20 cellular contexts compared by ENCODE assay signal in genomic region chr6:43490523-43490939, GRCh38. TPM values are rescaled to one million over a fixed set of nuclear protein-coding genes. Genes with fewer than 3 reads are reported as not detected.
A peak's percentile ranks its signal among the peaks of the same experiment; 100 is the strongest.
DNase-seq lines count a peak whose midpoint lies in the region; ATAC-seq, FAIRE-seq and TF ChIP-seq lines count a peak whose summit lies in the region.
"Had no signal": no experiment of that assay in that cellular context is flagged by ENCODE, and none has a peak within 500 bp of the region (broad histone marks: within the 10 kb centered on the region; RNA-seq: fewer than 3 reads in every experiment).

No MANE protein-coding gene starts in this region.

- DNase-seq in H7 (peak; percentile 26), fibroblast of pulmonary artery (ENCODE audit: low read depth) (peak; percentile 51), small intestine (peak; percentile 74), NCI-H510A treated with DMSO at 0.1 percent for 48 hours (lab: John Stamatoyannopoulos, UW) (no peak), trophoblast cell (no peak)
- DNase-seq: Calu3; CD8-positive, alpha-beta T cell; IMR-90; MG63; NCI-H1048; NCI-H1436; NCI-H1930; NCI-H226; NCI-H524 treated with DMSO at 0.1 percent for 48 hours; PC-3 had no signal

- no peak for FAIRE-seq in small intestine (lab: Jason Lieb, UNC)
- FAIRE-seq: A549, GM12892, H54 had no signal

- no peak overlapping the region for H2BK5ac ChIP-seq in trophoblast cell (ENCODE audit: low read depth, low read length, poor library complexity)

- peaks cover 10 to 26% (median 21%) of the 10 kb centered on the region in 4 donors for H3K4me1 ChIP-seq in liver (ENCODE audit: control insufficient read depth in 4 of 4, insufficient read depth in 4 of 4, low read length in 3 of 4)
- H3K4me1 ChIP-seq in small intestine (ENCODE audit: control insufficient read depth in 2 of 2, insufficient read depth in 1 of 2, low read depth in 1 of 2, low read length in 1 of 2), result peaks cover 13 to 27% of the 10 kb centered on the region in 2 donors
- peaks cover 33 to 40% of the 10 kb centered on the region in 2 experiments for H3K4me1 ChIP-seq in trophoblast cell (ENCODE audit: control insufficient read depth in 1 of 2, insufficient read depth in 2 of 2, low read length in 2 of 2)

- no peak overlapping the region for H3K18ac ChIP-seq in trophoblast cell (ENCODE audit: low read length)

- no peak for ATAC-seq in GM18502 (IDR thresholded peaks at IDR 0.05; ENCODE audit: poor library complexity, unreplicated experiment)
- ATAC-seq: A549; CD8-positive, alpha-beta T cell; PC-3 had no signal

- no peak overlapping the region for H3K4me2 ChIP-seq in trophoblast cell (ENCODE audit: low read length)
- H3K4me2 ChIP-seq: A549 had no signal

- no peak overlapping the region for H4K91ac ChIP-seq in trophoblast cell (ENCODE audit: low read depth, low read length)

- no peak overlapping the region for H4K8ac ChIP-seq in trophoblast cell (ENCODE audit: low read depth, low read length)

- H3K14ac ChIP-seq in trophoblast cell (ENCODE audit: low read length), result no peak overlapping the region

- no peak overlapping the region for H3K23ac ChIP-seq in trophoblast cell (ENCODE audit: low read length)

- H3K4ac ChIP-seq in trophoblast cell (ENCODE audit: low read depth, low read length), result no peak overlapping the region

- H2BK12ac ChIP-seq in trophoblast cell (ENCODE audit: low read length), result no peak overlapping the region

- no peak for TF ChIP-seq RAD21 in liver (IDR thresholded peaks at IDR 0.05)

- H3K79me1 ChIP-seq in trophoblast cell (ENCODE audit: low read length), result peaks cover 6% of the 10 kb centered on the region

- WGBS in liver, result 29% methylated on average over 6 of the region's 6 CpGs
- 33 to 56% (median 34%) methylated on average over 6 of the region's 6 CpGs for WGBS in small intestine, 3 donors
- WGBS in trophoblast cell (ENCODE audit: extremely low coverage, insufficient coverage, insufficient read length), result no CpG with 5 or more reads among the region's 6 CpGs

- H4K12ac ChIP-seq in trophoblast cell (ENCODE audit: low read depth, low read length), result no peak overlapping the region

- H2BK120ac ChIP-seq in trophoblast cell (ENCODE audit: insufficient read depth, low read length, poor library complexity), result no peak overlapping the region

- no peak overlapping the region for H2AFZ ChIP-seq in trophoblast cell (ENCODE audit: insufficient read depth, low read length, poor library complexity)

- H3K9ac ChIP-seq in liver (ENCODE audit: low read depth in 1 of 2, low read length in 2 of 2) (no peak overlapping the region), trophoblast cell (ENCODE audit: low read length) (no peak overlapping the region)

- no peak overlapping the region for H3K4me3 ChIP-seq in H7 (ENCODE audit: insufficient read depth, low read depth, low read length)
- no peak overlapping the region for H3K4me3 ChIP-seq in fibroblast of pulmonary artery (replicated peaks; ENCODE audit: low read depth, low read length)
- no peak overlapping the region for H3K4me3 ChIP-seq in liver (ENCODE audit: low read depth in 1 of 3, low read length in 3 of 3)
- H3K4me3 ChIP-seq in small intestine (ENCODE audit: low read depth in 1 of 2, low read length in 2 of 2), result no peak overlapping the region
- H3K4me3 ChIP-seq in trophoblast cell (ENCODE audit: low read depth, low read length), result no peak overlapping the region
- H3K4me3 ChIP-seq: A549, MG63 had no signal

- TF ChIP-seq CTCF in fibroblast of pulmonary artery (IDR thresholded peaks at IDR 0.05; ENCODE audit: low read length, missing control alignments) (no peak), liver (IDR thresholded peaks at IDR 0.05; ENCODE audit: low read depth, low read length, missing input control) (no peak)

- H3K79me2 ChIP-seq in trophoblast cell (ENCODE audit: control insufficient read depth, insufficient read depth, low read length, poor library complexity), result peaks cover 2% of the 10 kb centered on the region

- H3K9me3 ChIP-seq in liver (ENCODE audit: control insufficient read depth in 4 of 4, low read length in 3 of 4) (no peaks in the 10 kb centered on the region), small intestine (ENCODE audit: control insufficient read depth, low read depth) (no peaks in the 10 kb centered on the region), trophoblast cell (ENCODE audit: insufficient read depth, low read depth, low read length) (no peaks in the 10 kb centered on the region)
- H3K9me3 ChIP-seq: A549, MG63 had no signal

- H3K27ac ChIP-seq in liver (ENCODE audit: low read depth in 1 of 2, low read length in 2 of 2), result peak overlapping the region in 1 of 2 donors; percentile 44
- no peak overlapping the region for H3K27ac ChIP-seq in small intestine (ENCODE audit: low read depth in 1 of 2, low read length in 1 of 2)
- no peak overlapping the region for H3K27ac ChIP-seq in trophoblast cell (ENCODE audit: low read depth, low read length)
- H3K27ac ChIP-seq: A549 had no signal

- H3K27me3 ChIP-seq in H7 (ENCODE audit: control insufficient read depth, insufficient read depth, low read length) (no peaks in the 10 kb centered on the region), liver (ENCODE audit: control insufficient read depth in 4 of 4, insufficient read depth in 4 of 4, low read length in 3 of 4) (no peaks in the 10 kb centered on the region), small intestine (ENCODE audit: control insufficient read depth in 2 of 2, insufficient read depth in 2 of 2, low read length in 2 of 2) (no peaks in the 10 kb centered on the region), trophoblast cell (ENCODE audit: insufficient read depth, low read length) (no peaks in the 10 kb centered on the region)
- H3K27me3 ChIP-seq: MG63 had no signal

- H3K36me3 ChIP-seq in H7 (replicated peaks; ENCODE audit: control insufficient read depth, insufficient read depth, low read length), result peaks cover 4% of the 10 kb centered on the region
- H3K36me3 ChIP-seq in liver (ENCODE audit: control insufficient read depth in 4 of 4, insufficient read depth in 3 of 4, low read depth in 1 of 4, low read length in 3 of 4), result no peaks in the 10 kb centered on the region
- H3K36me3 ChIP-seq in small intestine (ENCODE audit: control insufficient read depth in 2 of 2, insufficient read depth in 2 of 2, low read length in 2 of 2), result peaks cover 0 to 2% of the 10 kb centered on the region in 2 donors
- H3K36me3 ChIP-seq in trophoblast cell (ENCODE audit: control insufficient read depth in 1 of 2, insufficient read depth in 2 of 2, low read length in 2 of 2), result no peaks in the 10 kb centered on the region
- H3K36me3 ChIP-seq: MG63 had no signal

- H2AK5ac ChIP-seq in trophoblast cell (ENCODE audit: low read length), result no peak overlapping the region

TF ChIP-seq in liver, 16 proteins besides CTCF, POLR2A, EP300 and RAD21:
- peak; percentile 73 for TF ChIP-seq HNF4G (IDR thresholded peaks at IDR 0.05)
- TF ChIP-seq NR2F2 (IDR thresholded peaks at IDR 0.05), result no peak
- no peak for TF ChIP-seq TAF1 (conservative IDR thresholded peaks at IDR 0.05)
- TF ChIP-seq RXRA (IDR thresholded peaks at IDR 0.05), result peak in 1 of 2 donors; percentile 45
- TF ChIP-seq SP1 (IDR thresholded peaks at IDR 0.05), result peak; percentile 69
- peak; percentile 87 to 90 for TF ChIP-seq HNF4A (conservative IDR thresholded peaks at IDR 0.05)

RNA-seq across cellular contexts. Expression of gene TJAP1, which starts 13.2 kb away (rescaled TPM):
- 25.3 and 25.5 TPM in 2 replicates for total RNA-seq in H7 (2014; rRNA removed; shearing (Covaris generic))
- 10 to 100 TPM in 1 of 2 donors, 1 to 10 TPM in 1; 6.9 to 10.3 TPM for total RNA-seq in liver
- polyA plus RNA-seq in liver (1 to 10 TPM; 6.9 to 8.8 TPM), small intestine (10 to 100 TPM; 17.2 to 30.3 (median 29.3) TPM)
- 21.4 and 21.9 TPM in 2 replicates for polyA plus RNA-seq in trophoblast cell (2013)

RNA-seq across cellular contexts. Expression of gene LRRC73, which starts 19.6 kb away (rescaled TPM):
- total RNA-seq in H7 (2014; rRNA removed; shearing (Covaris generic)), result 0.26 TPM in 1 of 2 replicates, not detected in the other
- under 1 TPM in 1 of 2 donors, not detected in 1; 0.08 TPM for total RNA-seq in liver
- polyA plus RNA-seq in liver (under 1 TPM; 0.10 to 0.99 TPM), small intestine (under 1 TPM; 0.22 to 0.54 (median 0.51) TPM)
- 0.74 and 0.78 TPM in 2 replicates for polyA plus RNA-seq in trophoblast cell (2013)

RNA-seq across cellular contexts. Expression of gene YIPF3, which starts 26.2 kb away (rescaled TPM):
- total RNA-seq in H7 (2014; rRNA removed; shearing (Covaris generic)), result 92.9 and 102 TPM in 2 replicates
- total RNA-seq in liver, result 10 to 100 TPM; 43.8 to 56.3 TPM
- polyA plus RNA-seq in liver (10 to 100 TPM; 67.0 to 91.9 TPM), small intestine (10 to 100 TPM; 49.0 to 91.2 (median 52.4) TPM)
- polyA plus RNA-seq in trophoblast cell (2013), result 124 and 129 TPM in 2 replicates

RNA-seq across cellular contexts. Expression of gene POLR1C, which starts 26.4 kb away (rescaled TPM):
- 40.3 and 40.8 TPM in 2 replicates for total RNA-seq in H7 (2014; rRNA removed; shearing (Covaris generic))
- 10 to 100 TPM; 10.8 to 18.2 TPM for total RNA-seq in liver
- 10 to 100 TPM; 19.8 to 24.3 TPM for polyA plus RNA-seq in liver
- polyA plus RNA-seq in small intestine, result 10 to 100 TPM in 2 of 3 donors, 1 to 10 TPM in 1; 10.0 to 38.7 (median 12.7) TPM
- 23.9 and 25.0 TPM in 2 replicates for polyA plus RNA-seq in trophoblast cell (2013)

RNA-seq across cellular contexts. Expression of gene DLK2, which starts 35.2 kb away (rescaled TPM):
- 0.33 and 0.42 TPM in 2 replicates for total RNA-seq in H7 (2014; rRNA removed; shearing (Covaris generic))
- 1 to 10 TPM in 1 of 2 donors, not detected in 1; 1.0 TPM for total RNA-seq in liver
- polyA plus RNA-seq in liver (under 1 TPM; 0.08 TPM), small intestine (under 1 TPM in 1 of 3 donors, not detected in 2; 0.72 TPM)
- 12.6 and 13.6 TPM in 2 replicates for polyA plus RNA-seq in trophoblast cell (2013)

Comparison
In these comparisons a context has a peak if more than half of its experiments do, and no peak if none do; other contexts are left out.
1. DNase-seq: peak in H7 (single experiment), fibroblast of pulmonary artery (single experiment) and small intestine (single experiment); none in NCI-H510A treated with DMSO at 0.1 percent for 48 hours (single experiment) and trophoblast cell (0 of 2).